Comparison of ENCODE assay signal across 8 cellular contexts in the genomic region with DNA sequence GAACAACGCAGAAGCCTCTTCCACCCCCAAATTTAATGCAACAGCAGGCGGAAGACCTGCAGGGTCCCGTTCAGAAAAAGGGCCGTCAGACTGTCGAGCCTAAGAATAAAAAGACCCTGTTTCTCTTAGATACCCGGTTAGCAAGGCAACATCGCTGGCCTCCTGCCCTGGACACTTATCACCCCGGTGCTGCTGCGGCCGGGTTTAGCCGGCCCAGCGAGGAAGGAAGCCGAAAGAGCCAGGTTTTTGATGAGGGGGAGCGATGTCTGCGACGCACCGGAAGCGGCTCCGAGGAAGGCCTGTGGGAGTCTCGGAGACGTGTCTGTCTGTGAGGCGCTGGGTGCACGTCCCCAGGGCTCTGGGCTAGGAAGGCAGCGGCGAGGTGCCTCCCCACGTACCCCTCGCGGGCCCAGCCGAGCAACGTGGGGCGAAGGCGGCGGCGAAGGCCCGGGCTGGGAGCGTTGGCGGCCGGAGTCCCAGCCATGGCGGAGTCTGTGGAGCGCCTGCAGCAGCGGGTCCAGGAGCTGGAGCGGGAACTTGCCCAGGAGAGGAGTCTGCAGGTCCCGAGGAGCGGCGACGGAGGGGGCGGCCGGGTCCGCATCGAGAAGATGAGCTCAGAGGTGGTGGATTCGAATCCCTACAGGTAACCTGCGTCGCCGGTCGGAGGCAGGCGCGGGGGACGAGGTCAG. TPM values are rescaled to one million over a fixed set of nuclear protein-coding genes. Genes with fewer than 3 reads are reported as not detected.
DNase-seq lines count a peak whose midpoint lies in the region; ATAC-seq and TF ChIP-seq lines count a peak whose summit lies in the region.

A gene (plus strand): TSS at position 274 of the 689 bp plus-strand sequence. CDS start 209 bp downstream, at position 483.

- TF ChIP-seq CTCF in RWPE2 (IDR thresholded peaks at IDR 0.05; ENCODE audit: poor library complexity, severe bottlenecking) (no peak), fibroblast of villous mesenchyme (IDR thresholded peaks at IDR 0.05; ENCODE audit: insufficient read depth, low read depth, low read length) (no peak), neural crest cell (conservative IDR thresholded peaks at IDR 0.05) (no peak)

- H3K27ac ChIP-seq in HUES6 (ENCODE audit: low read depth, low read length) (peak within 1 kb of the TSS; percentile 63), RWPE2 (ENCODE audit: poor library complexity, severe bottlenecking) (peak within 1 kb of the TSS; percentile 71), subcutaneous abdominal adipose tissue (ENCODE audit: low read depth, low read length) (peak within 1 kb of the TSS; percentile 92)

- no peaks in the 10 kb centered on the region for H3K9me3 ChIP-seq in HUES6 (ENCODE audit: control insufficient read depth, insufficient read depth, low read depth, low read length)
- no peaks in the 10 kb centered on the region for H3K9me3 ChIP-seq in RWPE2 (ENCODE audit: severe bottlenecking)
- H3K9me3 ChIP-seq in subcutaneous abdominal adipose tissue (ENCODE audit: control insufficient read depth in 5 of 5, low read length in 5 of 5), result no peaks in the 10 kb centered on the region

- DNase-seq in DMS53 treated with DMSO at 0.1 percent for 48 hours (lab: John Stamatoyannopoulos, UW; ENCODE audit: unreplicated experiment), result peak; percentile 36
- peak; percentile 62 for DNase-seq in RWPE2 (ENCODE audit: low spot score)
- DNase-seq in activated gamma-delta T cell (lab: John Stamatoyannopoulos, UW), result peak; percentile 44
- peak; percentile 70 for DNase-seq in fibroblast of villous mesenchyme (ENCODE audit: low read depth)
- DNase-seq in neural crest cell (ENCODE audit: low read depth, low spot score), result peak; percentile 48

- peaks cover 39% of the 10 kb centered on the region for H3K4me1 Mint-ChIP-seq in neural crest cell

- H3K4me1 ChIP-seq in HUES6 (ENCODE audit: control insufficient read depth, insufficient read depth, low read length), result no peaks in the 10 kb centered on the region
- H3K4me1 ChIP-seq in RWPE2 (ENCODE audit: insufficient read depth, poor library complexity, severe bottlenecking), result peaks cover 15% of the 10 kb centered on the region
- H3K4me1 ChIP-seq in subcutaneous abdominal adipose tissue (ENCODE audit: control insufficient read depth in 5 of 5, insufficient read depth in 5 of 5, low read length in 5 of 5), result peaks cover 3 to 49% (median 37%) of the 10 kb centered on the region in 5 donors

- H3K9me3 Mint-ChIP-seq in neural crest cell, result no peaks in the 10 kb centered on the region

- H3K9ac ChIP-seq in HUES6 (ENCODE audit: low read length) (peak within 1 kb of the TSS; percentile 97), subcutaneous abdominal adipose tissue (ENCODE audit: low read length in 5 of 5) (peak within 1 kb of the TSS; percentile 82 to 93 (median 89))

- H3K27ac Mint-ChIP-seq in neural crest cell (ENCODE audit: unreplicated experiment), result peak within 1 kb of the TSS; percentile 98

- ATAC-seq in GM21447 (IDR thresholded peaks at IDR 0.05; ENCODE audit: unreplicated experiment) (peak; percentile 67), RWPE2 (ENCODE audit: low read depth) (peak; percentile 71)

- peak within 1 kb of the TSS; percentile 92 for H3K4me3 ChIP-seq in HUES6 (ENCODE audit: low read depth, low read length)
- peak within 1 kb of the TSS; percentile 98 for H3K4me3 ChIP-seq in RWPE2 (ENCODE audit: severe bottlenecking)
- peak within 1 kb of the TSS; percentile 87 for H3K4me3 ChIP-seq in fibroblast of villous mesenchyme (ENCODE audit: low read depth, low read length)
- H3K4me3 ChIP-seq in subcutaneous abdominal adipose tissue (ENCODE audit: low read depth in 1 of 5, low read length in 5 of 5), result peak within 1 kb of the TSS; percentile 77 to 97 (median 92)

- no peaks in the 10 kb centered on the region for H3K27me3 ChIP-seq in HUES6 (ENCODE audit: control insufficient read depth, insufficient read depth, low read length)
- H3K27me3 ChIP-seq in RWPE2 (ENCODE audit: insufficient read depth, poor library complexity, severe bottlenecking), result no peaks in the 10 kb centered on the region
- H3K27me3 ChIP-seq in subcutaneous abdominal adipose tissue (ENCODE audit: control insufficient read depth in 5 of 5, insufficient read depth in 4 of 5, low read length in 5 of 5), result no peaks in the 10 kb centered on the region

- H3K36me3 Mint-ChIP-seq in neural crest cell (ENCODE audit: low read depth), result no peaks in the 10 kb centered on the region

- no peaks in the 10 kb centered on the region for H3K36me3 ChIP-seq in HUES6 (ENCODE audit: control insufficient read depth, insufficient read depth, low read length)
- H3K36me3 ChIP-seq in RWPE2 (ENCODE audit: low read depth), result peaks cover 11% of the 10 kb centered on the region
- no peaks in the 10 kb centered on the region for H3K36me3 ChIP-seq in subcutaneous abdominal adipose tissue (ENCODE audit: control insufficient read depth in 5 of 5, insufficient read depth in 5 of 5, low read length in 5 of 5)

- peak within 1 kb of the TSS; percentile 98 for H3K4me3 Mint-ChIP-seq in neural crest cell

- no peaks in the 10 kb centered on the region for H3K27me3 Mint-ChIP-seq in neural crest cell (ENCODE audit: low read depth)

RNA-seq across cellular contexts. Expression of the gene that starts here (rescaled TPM):
- total RNA-seq in fibroblast of villous mesenchyme (48.8 and 51.2 TPM in 2 replicates), neural crest cell (49.5 and 50.1 TPM in 2 replicates)

Comparison
In these comparisons a context has a peak if more than half of its experiments do, and no peak if none do; other contexts are left out.
1. Peak in every context shown above with its lines: DNase-seq, ATAC-seq, H3K4me3 ChIP-seq and H3K27ac ChIP-seq.